Comparison of ENCODE assay signal across 1 cellular context in the genomic region with DNA sequence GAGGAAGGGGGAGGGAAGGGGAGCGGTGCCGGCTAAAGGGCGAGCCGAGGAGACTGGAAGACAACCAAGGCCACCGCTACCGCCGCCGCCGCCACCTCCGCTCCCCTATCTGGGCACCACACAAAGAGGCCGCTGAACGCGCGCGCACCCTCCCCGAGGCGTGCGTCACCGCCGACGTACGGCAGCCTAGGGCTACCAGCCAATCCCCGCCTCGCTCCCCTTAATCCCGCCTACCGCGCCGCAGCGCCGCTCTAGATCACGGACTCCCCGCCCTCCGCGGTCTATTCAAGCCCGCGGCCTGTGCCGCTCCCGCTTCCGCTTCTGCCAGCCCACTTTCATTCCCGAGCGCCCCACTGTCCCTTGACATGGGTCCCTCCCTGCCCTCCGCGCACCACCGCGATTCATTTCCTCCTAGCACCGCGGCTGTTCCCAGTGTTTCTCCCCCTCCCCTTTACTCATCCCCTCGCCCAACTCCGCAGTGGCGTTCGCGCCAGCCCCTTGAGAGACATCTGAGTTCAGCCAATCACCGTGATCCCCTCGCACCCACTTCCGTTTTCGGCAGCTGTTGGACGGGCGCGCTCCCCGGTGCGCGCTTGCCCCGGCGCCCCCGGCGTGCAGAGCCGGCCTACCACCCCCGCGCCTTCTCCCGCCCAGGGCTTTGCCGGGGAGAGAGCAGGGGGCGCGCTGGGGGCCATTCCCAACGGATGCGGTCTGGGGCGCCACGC.
A peak's percentile ranks its signal among the peaks of the same experiment; 100 is the strongest.
TF ChIP-seq lines count a peak whose summit lies in the region.

A gene (minus strand): TSS at position 128 of the 725 bp plus-strand sequence. CDS start 297 bp downstream, outside the sequence.

TF ChIP-seq in K562, 482 proteins besides CTCF, POLR2A, EP300 and RAD21 (continued from another document and continues in another):
- TF ChIP-seq, protein P1, sequence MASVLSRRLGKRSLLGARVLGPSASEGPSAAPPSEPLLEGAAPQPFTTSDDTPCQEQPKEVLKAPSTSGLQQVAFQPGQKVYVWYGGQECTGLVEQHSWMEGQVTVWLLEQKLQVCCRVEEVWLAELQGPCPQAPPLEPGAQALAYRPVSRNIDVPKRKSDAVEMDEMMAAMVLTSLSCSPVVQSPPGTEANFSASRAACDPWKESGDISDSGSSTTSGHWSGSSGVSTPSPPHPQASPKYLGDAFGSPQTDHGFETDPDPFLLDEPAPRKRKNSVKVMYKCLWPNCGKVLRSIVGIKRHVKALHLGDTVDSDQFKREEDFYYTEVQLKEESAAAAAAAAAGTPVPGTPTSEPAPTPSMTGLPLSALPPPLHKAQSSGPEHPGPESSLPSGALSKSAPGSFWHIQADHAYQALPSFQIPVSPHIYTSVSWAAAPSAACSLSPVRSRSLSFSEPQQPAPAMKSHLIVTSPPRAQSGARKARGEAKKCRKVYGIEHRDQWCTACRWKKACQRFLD (CRISPR knock-in tag; IDR thresholded peaks at IDR 0.05), result peak; percentile 53; the same call in 1 of the 2 replicates
- no peak for TF ChIP-seq ZNF140 (CRISPR knock-in tag; IDR thresholded peaks at IDR 0.05)
- TF ChIP-seq PYGO2 (tag; IDR thresholded peaks at IDR 0.05), result no peak
- TF ChIP-seq TRIM28 (IDR thresholded peaks at IDR 0.05), result no peak; the same call in 1 of the 2 replicates
- TF ChIP-seq, protein P2, sequence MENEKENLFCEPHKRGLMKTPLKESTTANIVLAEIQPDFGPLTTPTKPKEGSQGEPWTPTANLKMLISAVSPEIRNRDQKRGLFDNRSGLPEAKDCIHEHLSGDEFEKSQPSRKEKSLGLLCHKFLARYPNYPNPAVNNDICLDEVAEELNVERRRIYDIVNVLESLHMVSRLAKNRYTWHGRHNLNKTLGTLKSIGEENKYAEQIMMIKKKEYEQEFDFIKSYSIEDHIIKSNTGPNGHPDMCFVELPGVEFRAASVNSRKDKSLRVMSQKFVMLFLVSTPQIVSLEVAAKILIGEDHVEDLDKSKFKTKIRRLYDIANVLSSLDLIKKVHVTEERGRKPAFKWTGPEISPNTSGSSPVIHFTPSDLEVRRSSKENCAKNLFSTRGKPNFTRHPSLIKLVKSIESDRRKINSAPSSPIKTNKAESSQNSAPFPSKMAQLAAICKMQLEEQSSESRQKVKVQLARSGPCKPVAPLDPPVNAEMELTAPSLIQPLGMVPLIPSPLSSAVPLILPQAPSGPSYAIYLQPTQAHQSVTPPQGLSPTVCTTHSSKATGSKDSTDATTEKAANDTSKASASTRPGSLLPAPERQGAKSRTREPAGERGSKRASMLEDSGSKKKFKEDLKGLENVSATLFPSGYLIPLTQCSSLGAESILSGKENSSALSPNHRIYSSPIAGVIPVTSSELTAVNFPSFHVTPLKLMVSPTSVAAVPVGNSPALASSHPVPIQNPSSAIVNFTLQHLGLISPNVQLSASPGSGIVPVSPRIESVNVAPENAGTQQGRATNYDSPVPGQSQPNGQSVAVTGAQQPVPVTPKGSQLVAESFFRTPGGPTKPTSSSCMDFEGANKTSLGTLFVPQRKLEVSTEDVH (IDR thresholded peaks at IDR 0.05; ENCODE audit: low read depth, partially characterized antibody), result peak; percentile 92
- TF ChIP-seq, protein P3, sequence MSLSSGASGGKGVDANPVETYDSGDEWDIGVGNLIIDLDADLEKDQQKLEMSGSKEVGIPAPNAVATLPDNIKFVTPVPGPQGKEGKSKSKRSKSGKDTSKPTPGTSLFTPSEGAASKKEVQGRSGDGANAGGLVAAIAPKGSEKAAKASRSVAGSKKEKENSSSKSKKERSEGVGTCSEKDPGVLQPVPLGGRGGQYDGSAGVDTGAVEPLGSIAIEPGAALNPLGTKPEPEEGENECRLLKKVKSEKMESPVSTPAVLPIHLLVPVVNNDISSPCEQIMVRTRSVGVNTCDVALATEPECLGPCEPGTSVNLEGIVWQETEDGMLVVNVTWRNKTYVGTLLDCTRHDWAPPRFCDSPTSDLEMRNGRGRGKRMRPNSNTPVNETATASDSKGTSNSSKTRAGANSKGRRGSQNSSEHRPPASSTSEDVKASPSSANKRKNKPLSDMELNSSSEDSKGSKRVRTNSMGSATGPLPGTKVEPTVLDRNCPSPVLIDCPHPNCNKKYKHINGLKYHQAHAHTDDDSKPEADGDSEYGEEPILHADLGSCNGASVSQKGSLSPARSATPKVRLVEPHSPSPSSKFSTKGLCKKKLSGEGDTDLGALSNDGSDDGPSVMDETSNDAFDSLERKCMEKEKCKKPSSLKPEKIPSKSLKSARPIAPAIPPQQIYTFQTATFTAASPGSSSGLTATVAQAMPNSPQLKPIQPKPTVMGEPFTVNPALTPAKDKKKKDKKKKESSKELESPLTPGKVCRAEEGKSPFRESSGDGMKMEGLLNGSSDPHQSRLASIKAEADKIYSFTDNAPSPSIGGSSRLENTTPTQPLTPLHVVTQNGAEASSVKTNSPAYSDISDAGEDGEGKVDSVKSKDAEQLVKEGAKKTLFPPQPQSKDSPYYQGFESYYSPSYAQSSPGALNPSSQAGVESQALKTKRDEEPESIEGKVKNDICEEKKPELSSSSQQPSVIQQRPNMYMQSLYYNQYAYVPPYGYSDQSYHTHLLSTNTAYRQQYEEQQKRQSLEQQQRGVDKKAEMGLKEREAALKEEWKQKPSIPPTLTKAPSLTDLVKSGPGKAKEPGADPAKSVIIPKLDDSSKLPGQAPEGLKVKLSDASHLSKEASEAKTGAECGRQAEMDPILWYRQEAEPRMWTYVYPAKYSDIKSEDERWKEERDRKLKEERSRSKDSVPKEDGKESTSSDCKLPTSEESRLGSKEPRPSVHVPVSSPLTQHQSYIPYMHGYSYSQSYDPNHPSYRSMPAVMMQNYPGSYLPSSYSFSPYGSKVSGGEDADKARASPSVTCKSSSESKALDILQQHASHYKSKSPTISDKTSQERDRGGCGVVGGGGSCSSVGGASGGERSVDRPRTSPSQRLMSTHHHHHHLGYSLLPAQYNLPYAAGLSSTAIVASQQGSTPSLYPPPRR (CRISPR knock-in tag; IDR thresholded peaks at IDR 0.05; ENCODE audit: borderline replicate concordance), result no peak
- no peak for TF ChIP-seq ZBED1 (IDR thresholded peaks at IDR 0.05)
- no peak for TF ChIP-seq RBM17 (IDR thresholded peaks at IDR 0.05; ENCODE audit: borderline replicate concordance, low read depth, low read length)
- TF ChIP-seq MXI1 (IDR thresholded peaks at IDR 0.05; ENCODE audit: low read depth, low read length), result no peak
- TF ChIP-seq CREM (IDR thresholded peaks at IDR 0.05; ENCODE audit: low read depth), result peak; percentile 93
- no peak for TF ChIP-seq HDAC3 (IDR thresholded peaks at IDR 0.05; ENCODE audit: borderline replicate concordance, partially characterized antibody)
- TF ChIP-seq, protein P4, sequence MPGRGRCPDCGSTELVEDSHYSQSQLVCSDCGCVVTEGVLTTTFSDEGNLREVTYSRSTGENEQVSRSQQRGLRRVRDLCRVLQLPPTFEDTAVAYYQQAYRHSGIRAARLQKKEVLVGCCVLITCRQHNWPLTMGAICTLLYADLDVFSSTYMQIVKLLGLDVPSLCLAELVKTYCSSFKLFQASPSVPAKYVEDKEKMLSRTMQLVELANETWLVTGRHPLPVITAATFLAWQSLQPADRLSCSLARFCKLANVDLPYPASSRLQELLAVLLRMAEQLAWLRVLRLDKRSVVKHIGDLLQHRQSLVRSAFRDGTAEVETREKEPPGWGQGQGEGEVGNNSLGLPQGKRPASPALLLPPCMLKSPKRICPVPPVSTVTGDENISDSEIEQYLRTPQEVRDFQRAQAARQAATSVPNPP (IDR thresholded peaks at IDR 0.05; ENCODE audit: borderline replicate concordance, insufficient read depth, insufficient read length), result no peak
- TF ChIP-seq, protein P5, sequence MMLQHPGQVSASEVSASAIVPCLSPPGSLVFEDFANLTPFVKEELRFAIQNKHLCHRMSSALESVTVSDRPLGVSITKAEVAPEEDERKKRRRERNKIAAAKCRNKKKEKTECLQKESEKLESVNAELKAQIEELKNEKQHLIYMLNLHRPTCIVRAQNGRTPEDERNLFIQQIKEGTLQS (IDR thresholded peaks at IDR 0.05), result peak; percentile 74
- TF ChIP-seq, protein P5 (CRISPR knock-in tag; conservative IDR thresholded peaks at IDR 0.05), result peak; percentile 6; the same call in 1 of the 2 replicates
- no peak for TF ChIP-seq CHD4 (IDR thresholded peaks at IDR 0.05; ENCODE audit: insufficient read depth, insufficient replicate concordance, low read depth, low read length, poor library complexity, severe bottlenecking)
- peak; percentile 62 for TF ChIP-seq RBM25 (IDR thresholded peaks at IDR 0.05; ENCODE audit: low read depth, low read length, severe bottlenecking)
- peak; percentile 43 for TF ChIP-seq RBM39 (optimal IDR thresholded peaks at IDR 0.05; ENCODE audit: low read depth, low read length)
- 0 out of 2 replicates have a peak, but pooled peaks have one; percentile 6 for TF ChIP-seq CHD2 (IDR thresholded peaks at IDR 0.05; ENCODE audit: low read depth, low read length)
- TF ChIP-seq C11orf30 (IDR thresholded peaks at IDR 0.05; ENCODE audit: low read depth), result peak; percentile 81
- 0 out of 2 replicates have a peak, but pooled peaks have one; percentile 31 for TF ChIP-seq ZNF75A (CRISPR knock-in tag; IDR thresholded peaks at IDR 0.05)
- peak; percentile 88 for TF ChIP-seq CBX1 (IDR thresholded peaks at IDR 0.05; ENCODE audit: low read depth)
- peak; percentile 95 for TF ChIP-seq GABPA (tag; conservative IDR thresholded peaks at IDR 0.05; ENCODE audit: low read depth)
- TF ChIP-seq ZNF589 (CRISPR knock-in tag; IDR thresholded peaks at IDR 0.05; ENCODE audit: low read depth), result no peak; the same call in 1 of the 2 replicates
- TF ChIP-seq GABPB1 (CRISPR knock-in tag; IDR thresholded peaks at IDR 0.05), result peak; percentile 95
- TF ChIP-seq, protein P6, sequence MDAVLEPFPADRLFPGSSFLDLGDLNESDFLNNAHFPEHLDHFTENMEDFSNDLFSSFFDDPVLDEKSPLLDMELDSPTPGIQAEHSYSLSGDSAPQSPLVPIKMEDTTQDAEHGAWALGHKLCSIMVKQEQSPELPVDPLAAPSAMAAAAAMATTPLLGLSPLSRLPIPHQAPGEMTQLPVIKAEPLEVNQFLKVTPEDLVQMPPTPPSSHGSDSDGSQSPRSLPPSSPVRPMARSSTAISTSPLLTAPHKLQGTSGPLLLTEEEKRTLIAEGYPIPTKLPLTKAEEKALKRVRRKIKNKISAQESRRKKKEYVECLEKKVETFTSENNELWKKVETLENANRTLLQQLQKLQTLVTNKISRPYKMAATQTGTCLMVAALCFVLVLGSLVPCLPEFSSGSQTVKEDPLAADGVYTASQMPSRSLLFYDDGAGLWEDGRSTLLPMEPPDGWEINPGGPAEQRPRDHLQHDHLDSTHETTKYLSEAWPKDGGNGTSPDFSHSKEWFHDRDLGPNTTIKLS (IDR thresholded peaks at IDR 0.05; ENCODE audit: borderline replicate concordance, low read depth), result no peak; the same call in 1 of the 2 replicates
- peak; percentile 84 for TF ChIP-seq PHF8 (IDR thresholded peaks at IDR 0.05; ENCODE audit: borderline replicate concordance, low read length)
- TF ChIP-seq, protein P7, sequence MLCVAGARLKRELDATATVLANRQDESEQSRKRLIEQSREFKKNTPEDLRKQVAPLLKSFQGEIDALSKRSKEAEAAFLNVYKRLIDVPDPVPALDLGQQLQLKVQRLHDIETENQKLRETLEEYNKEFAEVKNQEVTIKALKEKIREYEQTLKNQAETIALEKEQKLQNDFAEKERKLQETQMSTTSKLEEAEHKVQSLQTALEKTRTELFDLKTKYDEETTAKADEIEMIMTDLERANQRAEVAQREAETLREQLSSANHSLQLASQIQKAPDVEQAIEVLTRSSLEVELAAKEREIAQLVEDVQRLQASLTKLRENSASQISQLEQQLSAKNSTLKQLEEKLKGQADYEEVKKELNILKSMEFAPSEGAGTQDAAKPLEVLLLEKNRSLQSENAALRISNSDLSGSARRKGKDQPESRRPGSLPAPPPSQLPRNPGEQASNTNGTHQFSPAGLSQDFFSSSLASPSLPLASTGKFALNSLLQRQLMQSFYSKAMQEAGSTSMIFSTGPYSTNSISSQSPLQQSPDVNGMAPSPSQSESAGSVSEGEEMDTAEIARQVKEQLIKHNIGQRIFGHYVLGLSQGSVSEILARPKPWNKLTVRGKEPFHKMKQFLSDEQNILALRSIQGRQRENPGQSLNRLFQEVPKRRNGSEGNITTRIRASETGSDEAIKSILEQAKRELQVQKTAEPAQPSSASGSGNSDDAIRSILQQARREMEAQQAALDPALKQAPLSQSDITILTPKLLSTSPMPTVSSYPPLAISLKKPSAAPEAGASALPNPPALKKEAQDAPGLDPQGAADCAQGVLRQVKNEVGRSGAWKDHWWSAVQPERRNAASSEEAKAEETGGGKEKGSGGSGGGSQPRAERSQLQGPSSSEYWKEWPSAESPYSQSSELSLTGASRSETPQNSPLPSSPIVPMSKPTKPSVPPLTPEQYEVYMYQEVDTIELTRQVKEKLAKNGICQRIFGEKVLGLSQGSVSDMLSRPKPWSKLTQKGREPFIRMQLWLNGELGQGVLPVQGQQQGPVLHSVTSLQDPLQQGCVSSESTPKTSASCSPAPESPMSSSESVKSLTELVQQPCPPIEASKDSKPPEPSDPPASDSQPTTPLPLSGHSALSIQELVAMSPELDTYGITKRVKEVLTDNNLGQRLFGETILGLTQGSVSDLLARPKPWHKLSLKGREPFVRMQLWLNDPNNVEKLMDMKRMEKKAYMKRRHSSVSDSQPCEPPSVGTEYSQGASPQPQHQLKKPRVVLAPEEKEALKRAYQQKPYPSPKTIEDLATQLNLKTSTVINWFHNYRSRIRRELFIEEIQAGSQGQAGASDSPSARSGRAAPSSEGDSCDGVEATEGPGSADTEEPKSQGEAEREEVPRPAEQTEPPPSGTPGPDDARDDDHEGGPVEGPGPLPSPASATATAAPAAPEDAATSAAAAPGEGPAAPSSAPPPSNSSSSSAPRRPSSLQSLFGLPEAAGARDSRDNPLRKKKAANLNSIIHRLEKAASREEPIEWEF (CRISPR knock-in tag; IDR thresholded peaks at IDR 0.05), result no peak
- no peak; the same call in none of the 2 replicates for TF ChIP-seq KAT7 (CRISPR knock-in tag; IDR thresholded peaks at IDR 0.05; ENCODE audit: borderline replicate concordance)
- peak; percentile 80 for TF ChIP-seq HNRNPLL (IDR thresholded peaks at IDR 0.05; ENCODE audit: low read depth, low read length, poor library complexity, severe bottlenecking)
- peak; percentile 86 for TF ChIP-seq PCBP1 (IDR thresholded peaks at IDR 0.05; ENCODE audit: low read depth, low read length, poor library complexity, severe bottlenecking)
- TF ChIP-seq SMAD2 (IDR thresholded peaks at IDR 0.05; ENCODE audit: low read depth, low read length), result no peak
- TF ChIP-seq, protein P8, sequence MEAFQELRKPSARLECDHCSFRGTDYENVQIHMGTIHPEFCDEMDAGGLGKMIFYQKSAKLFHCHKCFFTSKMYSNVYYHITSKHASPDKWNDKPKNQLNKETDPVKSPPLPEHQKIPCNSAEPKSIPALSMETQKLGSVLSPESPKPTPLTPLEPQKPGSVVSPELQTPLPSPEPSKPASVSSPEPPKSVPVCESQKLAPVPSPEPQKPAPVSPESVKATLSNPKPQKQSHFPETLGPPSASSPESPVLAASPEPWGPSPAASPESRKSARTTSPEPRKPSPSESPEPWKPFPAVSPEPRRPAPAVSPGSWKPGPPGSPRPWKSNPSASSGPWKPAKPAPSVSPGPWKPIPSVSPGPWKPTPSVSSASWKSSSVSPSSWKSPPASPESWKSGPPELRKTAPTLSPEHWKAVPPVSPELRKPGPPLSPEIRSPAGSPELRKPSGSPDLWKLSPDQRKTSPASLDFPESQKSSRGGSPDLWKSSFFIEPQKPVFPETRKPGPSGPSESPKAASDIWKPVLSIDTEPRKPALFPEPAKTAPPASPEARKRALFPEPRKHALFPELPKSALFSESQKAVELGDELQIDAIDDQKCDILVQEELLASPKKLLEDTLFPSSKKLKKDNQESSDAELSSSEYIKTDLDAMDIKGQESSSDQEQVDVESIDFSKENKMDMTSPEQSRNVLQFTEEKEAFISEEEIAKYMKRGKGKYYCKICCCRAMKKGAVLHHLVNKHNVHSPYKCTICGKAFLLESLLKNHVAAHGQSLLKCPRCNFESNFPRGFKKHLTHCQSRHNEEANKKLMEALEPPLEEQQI (IDR thresholded peaks at IDR 0.05), result peak; percentile 45; the same call in 1 of the 2 replicates
